Comparison of ENCODE assay signal across 9 cellular contexts in the genomic region with DNA sequence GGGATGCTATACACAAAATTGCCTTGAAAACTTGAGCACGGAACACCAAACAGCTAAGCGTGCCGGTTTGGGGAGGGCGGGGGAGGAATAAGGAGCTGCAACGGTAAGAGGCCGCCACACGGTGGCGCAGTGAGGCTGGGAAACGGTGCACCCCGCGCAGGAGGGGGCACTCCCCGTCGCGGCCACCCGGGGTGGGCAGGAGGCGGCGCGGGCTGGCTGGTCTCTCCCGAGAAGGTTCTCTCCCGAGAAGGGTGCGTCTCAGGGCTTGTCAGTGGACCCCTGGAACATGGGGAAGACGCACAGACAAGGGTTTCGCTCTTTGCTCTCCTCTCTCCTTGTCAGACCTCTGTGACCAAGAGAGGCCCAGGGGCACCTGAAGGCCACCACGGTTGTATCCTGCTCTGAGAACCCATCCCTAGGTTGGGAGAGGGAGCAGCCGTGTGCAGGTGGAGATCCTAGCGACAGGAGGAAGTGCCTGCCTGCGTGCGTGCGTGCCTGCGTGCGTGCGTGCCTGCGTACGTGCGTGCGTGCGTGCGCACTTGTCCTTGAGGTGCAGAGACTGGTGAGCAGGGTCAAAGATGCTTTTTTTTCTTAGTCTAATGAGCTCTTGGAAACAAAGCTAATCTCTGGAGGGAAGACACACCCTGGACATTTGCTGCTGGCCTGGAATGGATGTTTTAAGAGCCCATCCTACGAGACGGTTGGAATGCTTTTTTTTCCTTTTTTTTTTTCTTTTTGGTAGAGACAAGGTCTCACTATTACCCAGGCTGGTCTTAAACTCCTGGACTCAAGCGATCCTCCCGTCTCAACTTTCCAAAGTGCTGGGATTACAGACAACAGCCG. TPM values are rescaled to one million over a fixed set of nuclear protein-coding genes. Genes with fewer than 3 reads are reported as not detected.
A peak's percentile ranks its signal among the peaks of the same experiment; 100 is the strongest.
DNase-seq lines count a peak whose midpoint lies in the region; ATAC-seq and TF ChIP-seq lines count a peak whose summit lies in the region.
"Had no signal": no experiment of that assay in that cellular context is flagged by ENCODE, and none has a peak within 500 bp of the region (broad histone marks: within the 10 kb centered on the region; RNA-seq: fewer than 3 reads in every experiment).

No MANE protein-coding gene starts in this region.

- peaks cover 9% of the 10 kb centered on the region for H3K4me1 ChIP-seq in Panc1 (ENCODE audit: control insufficient read depth, insufficient read depth, low read length)

- no peaks in the 10 kb centered on the region for H3K9me3 Mint-ChIP-seq in activated T-helper 17 cell treated with anti-CD3 and anti-CD28 coated beads, Interleukin-2, amount 50 U/mL, for 72 hours
- H3K9me3 Mint-ChIP-seq: dendritic cell treated with granulocyte-macrophage colony-stimulating factor and Interleukin-4, amounts not matched to agents 40 ng/mL and 50 ng/mL, for 4 days had no signal

- H3K27ac ChIP-seq in Panc1 (ENCODE audit: low read length) (no peak overlapping the region; the same call in 1 of the 2 replicates), temporal lobe (ENCODE audit: low read depth, low read length) (peak overlapping the region; percentile 19)

- BruUV-seq in Panc1 (replicated peaks; lab: Mats Ljungman, UMichigan): no TSS peak

- TF ChIP-seq CTCF in Panc1 (IDR thresholded peaks at IDR 0.05): peak; percentile 98
- peak; percentile 83 for TF ChIP-seq CTCF in fibroblast of the aortic adventitia (IDR thresholded peaks at IDR 0.05; ENCODE audit: insufficient read depth, low read length)

- peaks cover 25% of the 10 kb centered on the region for H3K27me3 Mint-ChIP-seq in activated T-helper 17 cell treated with anti-CD3 and anti-CD28 coated beads, Interleukin-2, amount 50 U/mL, for 72 hours

- H3K9me3 ChIP-seq in Panc1 (ENCODE audit: control insufficient read depth, insufficient read depth, low read depth, low read length): no peaks in the 10 kb centered on the region

- H3K4me3 Mint-ChIP-seq in activated T-helper 17 cell treated with anti-CD3 and anti-CD28 coated beads, Interleukin-2, amount 50 U/mL, for 72 hours: no peak overlapping the region
- H3K4me3 Mint-ChIP-seq: dendritic cell treated with granulocyte-macrophage colony-stimulating factor and Interleukin-4, amounts not matched to agents 40 ng/mL and 50 ng/mL, for 4 days had no signal

- in situ Hi-C loops in Panc1 (cut with HindIII; ENCODE audit: low pct_unique_long_range_greater_than_20kb, low sequenced_read_pairs): no loop called here

- no peaks in the 10 kb centered on the region for H3K36me3 Mint-ChIP-seq in activated T-helper 17 cell treated with anti-CD3 and anti-CD28 coated beads, Interleukin-2, amount 50 U/mL, for 72 hours (ENCODE audit: low read depth)

- H3K27me3 ChIP-seq in Panc1 (ENCODE audit: control insufficient read depth, insufficient read depth, low read length): no peaks in the 10 kb centered on the region

- POLR2A ChIA-PET in Panc1 (lab: Charles Lee): interaction anchor here (0.6 to 0.9 kb wide), 2 partner anchors 174 to 204 kb away, joined by 3 to 5 read pairs; no protein-coding TSS in a partner anchor

- peaks cover 4% of the 10 kb centered on the region for H3K4me1 Mint-ChIP-seq in activated T-helper 17 cell treated with anti-CD3 and anti-CD28 coated beads, Interleukin-2, amount 50 U/mL, for 72 hours

- CTCF ChIA-PET in Panc1 (lab: Charles Lee): interaction anchor here (0.6 to 2.4 kb wide), 19 partner anchors 9 to 123 kb away, joined by 3 to 15 read pairs (median 4); no protein-coding TSS in a partner anchor

- ATAC-seq in GM21515 (IDR thresholded peaks at IDR 0.05; ENCODE audit: unreplicated experiment) (peak; percentile 91), Panc1 (peak; percentile 90)
- ATAC-seq in activated T-helper 17 cell treated with anti-CD3 and anti-CD28 coated beads, Interleukin-2, amount 50 U/mL, for 72 hours (replicated peaks): peak; percentile 86

- H3K36me3 ChIP-seq in Panc1 (ENCODE audit: control insufficient read depth, insufficient read depth, low read length): no peaks in the 10 kb centered on the region

- DNase-seq in DMS 273 (lab: John Stamatoyannopoulos, UW; ENCODE audit: unreplicated experiment) (peak; percentile 86), HuH-7.5 (ENCODE audit: low spot score) (peak; percentile 70), Panc1 (ENCODE audit: low read depth, low spot score) (peak; percentile 30), fibroblast of the aortic adventitia (ENCODE audit: low read depth) (peak; percentile 65), nucleus accumbens (lab: John Stamatoyannopoulos, UW) (peak in 49 of 56 donors; percentile 18 to 85 (median 67))

- intact Hi-C loops in Panc1 (cut with micrococcal nuclease; ENCODE audit: unreplicated experiment): loop anchor here (1.0 to 5.0 kb wide), 3 partner anchors 47 to 124 kb away; no protein-coding TSS in a partner anchor

- H3K4me3 ChIP-seq in Panc1 (ENCODE audit: low read depth in 2 of 2, low read length in 2 of 2): peak overlapping the region; percentile 38 to 57
- peak overlapping the region; percentile 58 for H3K4me3 ChIP-seq in fibroblast of the aortic adventitia (ENCODE audit: low read depth, low read length)

- no peak overlapping the region for H3K27ac Mint-ChIP-seq in activated T-helper 17 cell treated with anti-CD3 and anti-CD28 coated beads, Interleukin-2, amount 50 U/mL, for 72 hours
- H3K27ac Mint-ChIP-seq: dendritic cell treated with granulocyte-macrophage colony-stimulating factor and Interleukin-4, amounts not matched to agents 40 ng/mL and 50 ng/mL, for 4 days had no signal

RNA-seq across cellular contexts. Expression of gene JAM3, which starts 18.1 kb away (rescaled TPM):
- total RNA-seq in Panc1 (2021; ENCODE audit: unreplicated experiment) (45.4 TPM), fibroblast of the aortic adventitia (ENCODE audit: low replicate concordance) (61.6 and 63.0 TPM in 2 replicates), temporal lobe (28.5 TPM)
- 44.3 TPM for polyA plus RNA-seq in Panc1 (2012; ENCODE audit: insufficient read length)
- 10 to 100 TPM in 1 of 2 donors, 1 to 10 TPM in 1; 7.6 to 26.2 TPM for total RNA-seq in activated T-helper 17 cell treated with anti-CD3 and anti-CD28 coated beads, Interleukin-2, amount 50 U/mL, for 72 hours

Comparison
In these comparisons a context has a peak if more than half of its experiments do, and no peak if none do; other contexts are left out.
1. DNase-seq: peak in every context shown above with its lines; median percentile 86 in DMS 273; 70 in HuH-7.5; 67 in nucleus accumbens; 65 in fibroblast of the aortic adventitia; 30 in Panc1.